In genomic region chr9:107945493-107945892, GRCh38 we compare ENCODE assay signal across 29 cellular contexts.
"Had no signal": no experiment of that assay in that cellular context is flagged by ENCODE, and none has a peak within 500 bp of the region (broad histone marks: within the 10 kb centered on the region; RNA-seq: fewer than 3 reads in every experiment).

No MANE protein-coding gene starts in this region.

- H3K4me2 ChIP-seq: KMS-11, SK-N-SH had no signal

- H3K9ac ChIP-seq: KMS-11, SK-N-SH had no signal

- H3K36me3 ChIP-seq: breast epithelium, Peyer's patch, SJCRH30 had no signal

- H3K9me3 ChIP-seq: breast epithelium, Peyer's patch, SJCRH30, SK-N-SH had no signal

- H3K27me3 Mint-ChIP-seq: activated naive CD4-positive, alpha-beta T cell treated with anti-CD3 and anti-CD28 coated beads, Interleukin-2, amount 50 U/mL, for 24 hours had no signal

- H3K27me3 ChIP-seq: breast epithelium, Peyer's patch, SJCRH30 had no signal

- DNase-seq: activated CD4-positive, alpha-beta T cell treated with anti-CD3 and anti-CD28 coated beads for 48 hours; activated CD4-positive, alpha-beta T cell treated with anti-CD3 and anti-CD28 coated beads, Interleukin-2, amount 50 U/mL, for 4 hours; activated CD4-positive, CD25-positive, alpha-beta regulatory T cell treated with anti-CD3 and anti-CD28 coated beads, Interleukin-2, amount 50 U/mL, for 72 hours; activated CD8-positive, alpha-beta memory T cell treated with anti-CD3 and anti-CD28 coated beads, Interleukin-2, amount 50 U/mL, for 48 hours; activated CD8-positive, alpha-beta T cell treated with anti-CD3 and anti-CD28 coated beads, Interleukin-2, amount 10 ng/mL, durations not matched to agents 7 days and 5 days; activated effector memory CD4-positive, alpha-beta T cell treated with Interleukin-2 at 50 U/mL for 16 hours; activated naive CD4-positive, alpha-beta T cell; activated T-cell treated with anti-CD3 and anti-CD28 coated beads, Interleukin-2, amount 50 U/mL, for 1 hour; aorta; caudate nucleus; MM.1S; NCI-H1048; NCI-H1930; NCI-H2107; NCI-H2171 treated with DMSO at 0.1 percent for 48 hours; NCI-H345; NCI-H510A; NCI-H526 treated with DMSO at 0.1 percent for 48 hours; Peyer's patch; Right ventricle myocardium superior; SJCRH30; SK-N-SH; T-helper 1 cell had no signal

- H3K4me1 Mint-ChIP-seq: activated naive CD4-positive, alpha-beta T cell treated with anti-CD3 and anti-CD28 coated beads, Interleukin-2, amount 50 U/mL, for 24 hours; IgD-negative memory B cell had no signal

- H3K4me3 ChIP-seq: breast epithelium, Peyer's patch, SJCRH30 had no signal

- H3K27ac ChIP-seq: breast epithelium, KMS-11, Peyer's patch, RWPE1, SJCRH30 had no signal

- H3K4me1 ChIP-seq: breast epithelium, Peyer's patch, SJCRH30 had no signal

- H3K36me3 Mint-ChIP-seq: activated naive CD4-positive, alpha-beta T cell treated with anti-CD3 and anti-CD28 coated beads, Interleukin-2, amount 50 U/mL, for 24 hours had no signal

- H3K4me3 Mint-ChIP-seq: activated CD8-positive, alpha-beta T cell treated with anti-CD3 and anti-CD28 coated beads, Interleukin-2, amount 10 ng/mL, durations not matched to agents 7 days and 5 days; activated naive CD4-positive, alpha-beta T cell treated with anti-CD3 and anti-CD28 coated beads, Interleukin-2, amount 50 U/mL, for 24 hours; activated T-helper 1 cell treated with anti-CD3 and anti-CD28 coated beads, Interleukin-12 subunit alpha, Interleukin-12 subunit beta, Interleukin-2, Interleukin-4 antibody, amounts not matched to agents 30 ng/mL and 10 ng/mL and 1 ng/mL, durations not matched to agents 14 hours and 24 hours and 36 hours; IgD-negative memory B cell had no signal

- ATAC-seq: activated CD8-positive, alpha-beta T cell treated with anti-CD3 and anti-CD28 coated beads, Interleukin-2, amount 10 ng/mL, durations not matched to agents 7 days and 5 days had no signal

- H3K27ac Mint-ChIP-seq: activated CD8-positive, alpha-beta T cell treated with anti-CD3 and anti-CD28 coated beads, Interleukin-2, amount 10 ng/mL, durations not matched to agents 7 days and 5 days; activated naive CD4-positive, alpha-beta T cell treated with anti-CD3 and anti-CD28 coated beads, Interleukin-2, amount 50 U/mL, for 24 hours; IgD-negative memory B cell had no signal
